Comparison of ENCODE assay signal across 24 cellular contexts in genomic region chr10:111556666-111557065, GRCh38.
"Had no signal": no experiment of that assay in that cellular context is flagged by ENCODE, and none has a peak within 500 bp of the region (broad histone marks: within the 10 kb centered on the region; RNA-seq: fewer than 3 reads in every experiment).

No MANE protein-coding gene starts in this region.

- ATAC-seq: activated CD4-positive, CD25-positive, alpha-beta regulatory T cell treated with anti-CD3 and anti-CD28 coated beads, Interleukin-2, amount 50 U/mL, for 24 hours; activated CD8-positive, alpha-beta T cell treated with anti-CD3 and anti-CD28 coated beads, Interleukin-2, amount 10 ng/mL, durations not matched to agents 7 days and 5 days; body of pancreas; Panc1 had no signal

- H3K9ac ChIP-seq: SK-N-SH had no signal

- H3K36me3 ChIP-seq: ascending aorta, SJCRH30 had no signal

- DNase-seq: activated CD4-positive, alpha-beta T cell treated with anti-CD3 and anti-CD28 coated beads for 4 hours; activated CD8-positive, alpha-beta memory T cell treated with anti-CD3 and anti-CD28 coated beads, Interleukin-2, amount 50 U/mL, for 48 hours; activated CD8-positive, alpha-beta T cell treated with anti-CD3 and anti-CD28 coated beads, Interleukin-2, amount 10 ng/mL, durations not matched to agents 7 days and 5 days; activated naive CD4-positive, alpha-beta T cell; activated T-cell treated with anti-CD3 and anti-CD28 coated beads, Interleukin-2, amount 50 U/mL, for 1 hour; amniotic stem cell; body of pancreas; central memory CD4-positive, alpha-beta T cell; Kasumi-1; NCI-H1048; NCI-H146; NCI-H187 treated with DMSO at 0.1 percent for 48 hours; NCI-H2081 treated with DMSO at 0.1 percent for 48 hours; NCI-H446; NCI-H524; Right ventricle myocardium superior; SJCRH30; SK-N-SH; T-helper 1 cell had no signal

- H3K4me3 Mint-ChIP-seq: activated CD8-positive, alpha-beta T cell treated with anti-CD3 and anti-CD28 coated beads, Interleukin-2, amount 10 ng/mL, durations not matched to agents 7 days and 5 days; activated naive CD4-positive, alpha-beta T cell treated with anti-CD3 and anti-CD28 coated beads, Interleukin-2, amount 50 U/mL, for 24 hours had no signal

- H3K9me3 ChIP-seq: ascending aorta, body of pancreas, SJCRH30, SK-N-SH had no signal

- H3K27ac Mint-ChIP-seq: activated CD8-positive, alpha-beta T cell treated with anti-CD3 and anti-CD28 coated beads, Interleukin-2, amount 10 ng/mL, durations not matched to agents 7 days and 5 days; activated naive CD4-positive, alpha-beta T cell treated with anti-CD3 and anti-CD28 coated beads, Interleukin-2, amount 50 U/mL, for 24 hours had no signal

- H3K27ac ChIP-seq: ascending aorta, body of pancreas, RWPE1, SJCRH30 had no signal

- H3K4me1 Mint-ChIP-seq: activated naive CD4-positive, alpha-beta T cell treated with anti-CD3 and anti-CD28 coated beads, Interleukin-2, amount 50 U/mL, for 24 hours had no signal

- H3K4me2 ChIP-seq: SK-N-SH had no signal

- H3K4me3 ChIP-seq: ascending aorta, body of pancreas, SJCRH30 had no signal

- H3K9me2 ChIP-seq: SK-N-SH had no signal

- H3K4me1 ChIP-seq: ascending aorta, body of pancreas, SJCRH30 had no signal

- H3K36me3 Mint-ChIP-seq: activated naive CD4-positive, alpha-beta T cell treated with anti-CD3 and anti-CD28 coated beads, Interleukin-2, amount 50 U/mL, for 24 hours had no signal

- H3K9me3 Mint-ChIP-seq: activated naive CD4-positive, alpha-beta T cell treated with anti-CD3 and anti-CD28 coated beads, Interleukin-2, amount 50 U/mL, for 24 hours had no signal

- H3K27me3 ChIP-seq: ascending aorta, body of pancreas had no signal
